ENCODE assay signal across 18 cellular contexts in genomic region chr12:58455146-58455545, GRCh38.
A peak's percentile ranks its signal among the peaks of the same experiment; 100 is the strongest.
DNase-seq lines count a peak whose midpoint lies in the region; ATAC-seq and TF ChIP-seq lines count a peak whose summit lies in the region.
"Had no signal": no experiment of that assay in that cellular context is flagged by ENCODE, and none has a peak within 500 bp of the region (broad histone marks: within the 10 kb centered on the region; RNA-seq: fewer than 3 reads in every experiment).

No MANE protein-coding gene starts in this region.

- TF ChIP-seq POLR2A in IMR-90 (IDR thresholded peaks at IDR 0.05; ENCODE audit: low read depth, low read length), result no peak
- TF ChIP-seq POLR2A in lower leg skin (IDR thresholded peaks at IDR 0.05), result no peak

- DNase-seq in AG20443 (ENCODE audit: low spot score), result peak; percentile 21
- DNase-seq in IMR-90, result peak; percentile 52
- DNase-seq in chondrocyte (ENCODE audit: low spot score), result no peak
- DNase-seq in osteoblast (ENCODE audit: insufficient read length, low spot score, missing footprints), result no peak
- DNase-seq in lower leg skin (ENCODE audit: low spot score in 2 of 2), result no peak
- no peak for DNase-seq in stimulated activated naive CD4-positive, alpha-beta T cell treated with Interleukin-2 at 50 U/mL for 16 hours (lab: John Stamatoyannopoulos, UW)
- DNase-seq: C1 segment of cervical spinal cord; CD8-positive, alpha-beta memory T cell; H9; Karpas-422; NCI-H1048; NCI-H1436 treated with DMSO at 0.1 percent for 48 hours; NCI-H2081 treated with DMSO at 0.1 percent for 48 hours had no signal

- no peak overlapping the region for H3K18ac ChIP-seq in IMR-90 (ENCODE audit: low read depth, low read length)

- H4K91ac ChIP-seq in IMR-90 (ENCODE audit: insufficient read depth, low read depth, low read length), result no peak overlapping the region

- H3K36me3 ChIP-seq in IMR-90 (ENCODE audit: control insufficient read depth, insufficient read depth, low read length) (no peaks in the 10 kb centered on the region), osteoblast (ENCODE audit: insufficient read depth, low read length) (no peaks in the 10 kb centered on the region)

- peaks cover 44% of the 10 kb centered on the region for H3K4me1 Mint-ChIP-seq in chondrocyte (ENCODE audit: low read depth)
- H3K4me1 Mint-ChIP-seq: CD8-positive, alpha-beta memory T cell; IgD-negative memory B cell had no signal

- no peaks in the 10 kb centered on the region for H3K9me3 Mint-ChIP-seq in chondrocyte (ENCODE audit: low read depth)
- H3K9me3 Mint-ChIP-seq: H9 had no signal

- no CpG with 5 or more reads among the region's 1 CpG for WGBS in IMR-90 (ENCODE audit: extremely low coverage in 2 of 2, insufficient read length in 1 of 2), 2 experiments
- 56 to 72% methylated on average over 1 of the region's 1 CpG for WGBS in lower leg skin, 2 donors

- H3K36me3 Mint-ChIP-seq in chondrocyte (ENCODE audit: low read depth), result no peaks in the 10 kb centered on the region
- H3K36me3 Mint-ChIP-seq: CD8-positive, alpha-beta memory T cell; IgD-negative memory B cell had no signal

- POLR2A ChIA-PET in IMR-90 (lab: Charles Lee; ENCODE audit: unreplicated experiment), result no interaction called here

- H4K20me1 ChIP-seq in IMR-90 (ENCODE audit: insufficient read depth, low read length) (no peaks in the 10 kb centered on the region), osteoblast (ENCODE audit: insufficient read depth, low read length) (no peaks in the 10 kb centered on the region)

- intact Hi-C loops in IMR-90 (cut with micrococcal nuclease) (no loop called here), lower leg skin (cut with DNase I; ENCODE audit: low total_unique reads) (no loop called here)

- CTCF ChIA-PET in IMR-90 (lab: Yijun Ruan, JAX), result no interaction called here

- no peaks in the 10 kb centered on the region for H3K9me3 ChIP-seq in IMR-90 (ENCODE audit: control insufficient read depth, insufficient read depth, low read length)
- no peaks in the 10 kb centered on the region for H3K9me3 ChIP-seq in osteoblast (ENCODE audit: low read depth, low read length)
- H3K9me3 ChIP-seq: A549 had no signal

- H2BK5ac ChIP-seq in IMR-90 (ENCODE audit: low read depth, low read length, poor library complexity, severe bottlenecking), result no peak overlapping the region

- H3K9ac ChIP-seq in IMR-90 (ENCODE audit: low read depth, low read length), result no peak overlapping the region

- peaks cover 7% of the 10 kb centered on the region for H3K4me1 ChIP-seq in IMR-90 (ENCODE audit: control insufficient read depth, insufficient read depth, low read length)
- H3K4me1 ChIP-seq in osteoblast (ENCODE audit: insufficient read depth, low read length), result peaks cover 23% of the 10 kb centered on the region

- in situ Hi-C loops in IMR-90 (cut with MboI; ENCODE audit: low sequenced_read_pairs), result no loop called here

- H2AFZ ChIP-seq in IMR-90 (replicated peaks; ENCODE audit: low read length, poor library complexity) (no peak overlapping the region), osteoblast (ENCODE audit: low read length) (no peak overlapping the region)

- no peaks in the 10 kb centered on the region for H3K79me1 ChIP-seq in IMR-90 (ENCODE audit: low read depth in 1 of 2, low read length in 2 of 2)

- dilution Hi-C loops in IMR-90 (cut with HindIII; ENCODE audit: low sequenced_read_pairs, unreplicated experiment), result no loop called here

- H2BK20ac ChIP-seq in IMR-90 (ENCODE audit: low read depth, low read length), result peak overlapping the region; percentile 62; the same call in 1 of the 2 replicates

- ATAC-seq in IMR-90 (ENCODE audit: low read depth) (peak; percentile 70), GM18873 (IDR thresholded peaks at IDR 0.05; ENCODE audit: low FRiP score, unreplicated experiment) (no peak)
- ATAC-seq: A549, Right ventricle myocardium inferior had no signal

- no peak overlapping the region for H4K5ac ChIP-seq in IMR-90 (ENCODE audit: low read depth, low read length)

- peak overlapping the region; percentile 63 for H3K27ac Mint-ChIP-seq in chondrocyte (ENCODE audit: unreplicated experiment)
- H3K27ac Mint-ChIP-seq: H9, IgD-negative memory B cell had no signal

- H2BK120ac ChIP-seq in IMR-90 (ENCODE audit: low read depth, low read length), result 0 out of 2 replicates have a peak overlapping the region, but pooled peaks have one; percentile 43

- no peak overlapping the region for H2BK15ac ChIP-seq in IMR-90 (ENCODE audit: low read depth, low read length)

- TF ChIP-seq CTCF in IMR-90 (conservative IDR thresholded peaks at IDR 0.05; ENCODE audit: low read depth, low read length) (no peak), chondrocyte (IDR thresholded peaks at IDR 0.05) (no peak), osteoblast (IDR thresholded peaks at IDR 0.05; ENCODE audit: extremely low read depth, low read depth, low read length) (no peak), lower leg skin (IDR thresholded peaks at IDR 0.05) (no peak)

- H3K27ac ChIP-seq in IMR-90 (ENCODE audit: insufficient read depth, low read length) (no peak overlapping the region), osteoblast (ENCODE audit: low read depth, low read length) (peak overlapping the region; percentile 40)
- H3K27ac ChIP-seq: A549, HL-60 had no signal

- peaks cover 7% of the 10 kb centered on the region; the same call in 1 of the 2 replicates for H3K9me1 ChIP-seq in IMR-90 (ENCODE audit: insufficient read depth, low read length)

- H3K14ac ChIP-seq in IMR-90 (replicated peaks; ENCODE audit: low read depth, low read length), result no peak overlapping the region

- H3K23ac ChIP-seq in IMR-90 (ENCODE audit: low read depth, low read length), result no peak overlapping the region

- no peak overlapping the region for H4K8ac ChIP-seq in IMR-90 (ENCODE audit: low read depth in 2 of 2, low read length in 2 of 2)

- H3K27me3 ChIP-seq in IMR-90 (ENCODE audit: control insufficient read depth, insufficient read depth, low read length) (no peaks in the 10 kb centered on the region), osteoblast (ENCODE audit: insufficient read depth, low read length) (no peaks in the 10 kb centered on the region)

- H3K4me2 ChIP-seq in IMR-90 (ENCODE audit: low read depth, low read length) (no peak overlapping the region), osteoblast (ENCODE audit: insufficient read depth, low read length) (peak overlapping the region; percentile 1)
- H3K4me2 ChIP-seq: A549 had no signal

- no TSS peak for BruUV-seq in IMR-90 (replicated peaks; lab: Mats Ljungman, UMichigan)

- H2AK9ac ChIP-seq in IMR-90 (replicated peaks; ENCODE audit: low read depth, low read length, poor library complexity), result no peak overlapping the region

- no peak overlapping the region for H3K56ac ChIP-seq in IMR-90 (ENCODE audit: extremely low read depth, insufficient read depth, low read length)

- no peak overlapping the region for H3K4me3 Mint-ChIP-seq in chondrocyte (ENCODE audit: unreplicated experiment)
- H3K4me3 Mint-ChIP-seq: CD8-positive, alpha-beta memory T cell; H9; IgD-negative memory B cell had no signal

- no peak for TF ChIP-seq RAD21 in IMR-90 (IDR thresholded peaks at IDR 0.05; ENCODE audit: low read length)

- 0 out of 2 replicates have a peak overlapping the region, but pooled peaks have one; percentile 7 for H2AK5ac ChIP-seq in IMR-90 (ENCODE audit: low read depth, low read length)

- no peak overlapping the region for H3K4ac ChIP-seq in IMR-90 (ENCODE audit: low read depth, low read length)

- H3K27me3 Mint-ChIP-seq in chondrocyte (ENCODE audit: low read depth), result no peaks in the 10 kb centered on the region
- H3K27me3 Mint-ChIP-seq: IgD-negative memory B cell had no signal

- H3K4me3 ChIP-seq in IMR-90 (ENCODE audit: insufficient read depth, low read depth, low read length) (no peak overlapping the region), osteoblast (ENCODE audit: insufficient read depth, low read length) (no peak overlapping the region), lower leg skin (ENCODE audit: low read depth, poor library complexity, severe bottlenecking) (no peak overlapping the region)
- H3K4me3 ChIP-seq: A549 had no signal

- H3K79me2 ChIP-seq in osteoblast (ENCODE audit: insufficient read depth, low read length), result no peaks in the 10 kb centered on the region

TF ChIP-seq in IMR-90, 13 proteins besides CTCF, POLR2A, EP300 and RAD21:
- TF ChIP-seq CHD1 (IDR thresholded peaks at IDR 0.05; ENCODE audit: low read depth, low read length), result no peak
- no peak for TF ChIP-seq NFE2L2 (IDR thresholded peaks at IDR 0.05; ENCODE audit: low read depth, low read length)
- no peak for TF ChIP-seq MXI1 (IDR thresholded peaks at IDR 0.05; ENCODE audit: borderline replicate concordance, low read depth, low read length)
- TF ChIP-seq FOS (IDR thresholded peaks at IDR 0.05; ENCODE audit: low read depth, low read length), result 0 out of 2 replicates have a peak, but pooled peaks have one; percentile 3
- no peak for TF ChIP-seq MAZ (IDR thresholded peaks at IDR 0.05; ENCODE audit: borderline replicate concordance, low read depth, low read length)
- peak; percentile 84 for TF ChIP-seq CEBPB (IDR thresholded peaks at IDR 0.05; ENCODE audit: low read depth, low read length)
- TF ChIP-seq ELK1 (IDR thresholded peaks at IDR 0.05; ENCODE audit: borderline replicate concordance, low read depth, low read length), result no peak
- no peak for TF ChIP-seq RCOR1 (IDR thresholded peaks at IDR 0.05; ENCODE audit: insufficient replicate concordance, low read length)
- no peak for TF ChIP-seq BHLHE40 (IDR thresholded peaks at IDR 0.05; ENCODE audit: low read depth, low read length)
- no peak for TF ChIP-seq USF2 (IDR thresholded peaks at IDR 0.05; ENCODE audit: low read depth, low read length)
- TF ChIP-seq SMC3 (IDR thresholded peaks at IDR 0.05; ENCODE audit: low read depth, low read length), result no peak
- TF ChIP-seq RFX5 (IDR thresholded peaks at IDR 0.05; ENCODE audit: low read depth, low read length), result no peak
- TF ChIP-seq MAFK (IDR thresholded peaks at IDR 0.05; ENCODE audit: low read depth, low read length), result no peak

Comparison
In these comparisons a context has a peak if more than half of its experiments do, and no peak if none do; other contexts are left out.
1. DNase-seq: peak in AG20443 (single experiment) and IMR-90 (single experiment); none in chondrocyte (single experiment), osteoblast (single experiment), lower leg skin (0 of 2) and stimulated activated naive CD4-positive, alpha-beta T cell treated with Interleukin-2 at 50 U/mL for 16 hours (single experiment).